ENCODE assay signal across 8 cellular contexts in the genomic region with DNA sequence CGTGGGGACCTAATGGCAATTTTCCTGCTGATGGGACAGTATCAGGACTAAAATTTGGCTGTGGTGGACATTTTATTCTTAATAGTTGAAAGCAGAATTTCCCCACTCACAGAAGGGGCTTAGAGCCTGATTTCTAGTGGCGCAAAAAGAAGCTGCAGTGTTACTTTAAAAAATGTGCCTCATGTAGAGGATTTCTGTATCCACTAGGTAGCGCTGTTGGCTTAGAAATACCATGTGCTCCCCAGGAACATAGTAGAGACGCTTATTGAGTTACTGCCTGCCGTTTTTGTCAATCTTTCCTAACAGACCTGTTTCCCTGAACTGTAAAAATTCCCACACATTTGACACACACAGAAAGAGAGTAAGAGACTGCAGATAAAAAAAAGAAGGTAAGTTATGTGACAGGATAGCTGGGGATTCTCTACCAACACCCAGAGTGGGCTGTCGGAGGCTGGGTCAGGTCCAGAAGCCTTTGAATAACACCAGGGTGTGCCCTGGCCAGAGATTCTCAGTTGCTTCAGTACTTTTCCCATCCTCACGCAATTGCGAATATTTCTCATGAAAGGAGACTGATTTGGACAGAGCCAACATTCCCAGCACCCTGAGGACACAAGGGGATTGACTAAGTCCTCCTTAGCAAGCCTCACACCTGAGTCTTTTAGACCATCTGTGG.
DNase-seq lines count a peak whose midpoint lies in the region; ATAC-seq, FAIRE-seq and TF ChIP-seq lines count a peak whose summit lies in the region.

No MANE protein-coding gene starts in this region.

- no peaks in the 10 kb centered on the region for H3K36me3 Mint-ChIP-seq in immature natural killer cell
- no peaks in the 10 kb centered on the region for H3K36me3 Mint-ChIP-seq in stimulated activated effector memory CD8-positive, alpha-beta T cell treated with anti-CD3 and anti-CD28 coated beads, Interleukin-12 subunit alpha, Interleukin-12 subunit beta, amount 100 ng/mL, for 72 hours

- no peaks in the 10 kb centered on the region for H4K20me1 ChIP-seq in KMS-11 (ENCODE audit: insufficient read depth)

- H3K79me2 ChIP-seq in KMS-11 (ENCODE audit: insufficient read depth, low read depth): no peaks in the 10 kb centered on the region

- H3K4me1 ChIP-seq in KMS-11 (ENCODE audit: low read depth, poor library complexity, severe bottlenecking): no peaks in the 10 kb centered on the region

- TF ChIP-seq CTCF in KMS-11 (conservative IDR thresholded peaks at IDR 0.05; ENCODE audit: low read depth, low read length): peak; percentile 69

- DNase-seq in D341Med (ENCODE audit: low spot score) (peak; percentile 43), GM19239 (ENCODE audit: insufficient read length, low spot score) (no peak), OCI-M1 (lab: John Stamatoyannopoulos, UW) (peak; percentile 66), brain pericyte (ENCODE audit: low read depth, low spot score) (peak; percentile 0), immature natural killer cell (peak; percentile 14 to 43 (median 25))
- peak; percentile 4 to 42 for DNase-seq in stimulated activated effector memory CD8-positive, alpha-beta T cell treated with anti-CD3 and anti-CD28 coated beads, Interleukin-12 subunit alpha, Interleukin-12 subunit beta, amount 100 ng/mL, for 72 hours (ENCODE audit: low spot score in 2 of 2)

- H3K4me3 Mint-ChIP-seq in immature natural killer cell: no peak overlapping the region
- no peak overlapping the region for H3K4me3 Mint-ChIP-seq in stimulated activated effector memory CD8-positive, alpha-beta T cell treated with anti-CD3 and anti-CD28 coated beads, Interleukin-12 subunit alpha, Interleukin-12 subunit beta, amount 100 ng/mL, for 72 hours

- peak overlapping the region; percentile 47 for H2AFZ ChIP-seq in KMS-11 (ENCODE audit: low read depth)

- ATAC-seq in stimulated activated effector memory CD8-positive, alpha-beta T cell treated with anti-CD3 and anti-CD28 coated beads, Interleukin-12 subunit alpha, Interleukin-12 subunit beta, amount 100 ng/mL, for 72 hours: peak; percentile 51
- ATAC-seq in HG03135 (IDR thresholded peaks at IDR 0.05; ENCODE audit: unreplicated experiment): no peak

- H3K27me3 Mint-ChIP-seq in immature natural killer cell (ENCODE audit: low read depth in 3 of 3): peaks cover 2 to 8% (median 3%) of the 10 kb centered on the region in 3 donors

- H3K27ac ChIP-seq in KMS-11: no peak overlapping the region

- H3K4me3 ChIP-seq in KMS-11 (IDR thresholded peaks at IDR 0.05; ENCODE audit: insufficient read depth, low read depth, low read length): no peak overlapping the region

- peak overlapping the region in 1 of 6 donors; percentile 3 for H3K27ac Mint-ChIP-seq in immature natural killer cell
- no peak overlapping the region for H3K27ac Mint-ChIP-seq in stimulated activated effector memory CD8-positive, alpha-beta T cell treated with anti-CD3 and anti-CD28 coated beads, Interleukin-12 subunit alpha, Interleukin-12 subunit beta, amount 100 ng/mL, for 72 hours

- no peaks in the 10 kb centered on the region for H3K27me3 ChIP-seq in KMS-11 (ENCODE audit: insufficient read depth, low read depth)

- peak; percentile 70 for FAIRE-seq in GM19239 (lab: Jason Lieb, UNC)

- H3K4me2 ChIP-seq in KMS-11: 0 out of 2 replicates have a peak overlapping the region, but pooled peaks have one; percentile 41

- H3K9ac ChIP-seq in KMS-11: no peak overlapping the region

- peaks cover 0 to 2% (median 0%) of the 10 kb centered on the region in 6 donors for H3K9me3 Mint-ChIP-seq in immature natural killer cell
- no peaks in the 10 kb centered on the region for H3K9me3 Mint-ChIP-seq in stimulated activated effector memory CD8-positive, alpha-beta T cell treated with anti-CD3 and anti-CD28 coated beads, Interleukin-12 subunit alpha, Interleukin-12 subunit beta, amount 100 ng/mL, for 72 hours

- H3K36me3 ChIP-seq in KMS-11 (ENCODE audit: insufficient read depth): no peaks in the 10 kb centered on the region

- H3K4me1 Mint-ChIP-seq in immature natural killer cell: no peaks in the 10 kb centered on the region
- H3K4me1 Mint-ChIP-seq in stimulated activated effector memory CD8-positive, alpha-beta T cell treated with anti-CD3 and anti-CD28 coated beads, Interleukin-12 subunit alpha, Interleukin-12 subunit beta, amount 100 ng/mL, for 72 hours: peaks cover 6% of the 10 kb centered on the region
